In genomic region chr14:102795060-102795925, GRCh38 we compare ENCODE assay signal across 8 cellular contexts. TPM values are rescaled to one million over a fixed set of nuclear protein-coding genes. Genes with fewer than 3 reads are reported as not detected.
DNase-seq lines count a peak whose midpoint lies in the region; ATAC-seq, FAIRE-seq and TF ChIP-seq lines count a peak whose summit lies in the region.

No MANE protein-coding gene starts in this region.

- no peak for TF ChIP-seq RAD21 in K562 (CRISPR knock-in tag; conservative IDR thresholded peaks at IDR 0.05 in 1 of 2, IDR thresholded peaks at IDR 0.05 in 1 of 2)

- TF ChIP-seq POLR2A in K562 (conservative IDR thresholded peaks at IDR 0.05) = no peak

- H3K9me3 ChIP-seq in K562 (replicated peaks; ENCODE audit: control insufficient read depth, insufficient read depth, low read depth, low read length) = no peaks in the 10 kb centered on the region
- peaks cover 1% of the 10 kb centered on the region for H3K9me3 ChIP-seq in thymus (ENCODE audit: control insufficient read depth)

- CTCF ChIA-PET in K562 (lab: Yijun Ruan, JAX; ENCODE audit: low intra/inter-chr PET ratio) = no interaction called here

- TF ChIP-seq EP300 in K562 (IDR thresholded peaks at IDR 0.05; ENCODE audit: low read length) = no peak

- no peak overlapping the region for H3K4me2 ChIP-seq in K562 (ENCODE audit: insufficient read depth, low read length)

- H3K4me3 ChIP-seq in ACC112 (ENCODE audit: low read depth, low read length) (peak overlapping the region; percentile 56), K562 (no peak overlapping the region), thymus (ENCODE audit: low read length) (no peak overlapping the region)

- H3K9ac ChIP-seq in K562 (ENCODE audit: insufficient read depth in 1 of 2, low read depth in 2 of 2, low read length in 2 of 2) = no peak overlapping the region

- DNase-seq in NCI-H460 (ENCODE audit: extremely low read depth, low read depth) (peak; percentile 67), K562 (ENCODE audit: extremely low read depth in 1 of 4, low spot score in 3 of 4) (peak in 2 of 4 experiments; percentile 26 to 28), left colon (peak; percentile 54 to 61), cortex of kidney (lab: John Stamatoyannopoulos, UW) (no peak), NCI-H2171 treated with DMSO at 0.1 percent for 48 hours (lab: John Stamatoyannopoulos, UW) (no peak)

- no peak for TF ChIP-seq CTCF in K562 (IDR thresholded peaks at IDR 0.05 in 2 of 3, conservative IDR thresholded peaks at IDR 0.05 in 1 of 3; ENCODE audit: insufficient read depth in 2 of 3, low read depth in 1 of 3, low read length in 3 of 3)

- H4K20me1 ChIP-seq in K562 (replicated peaks; ENCODE audit: control insufficient read depth, insufficient read depth, low read length) = no peaks in the 10 kb centered on the region; the same call in 1 of the 2 replicates

- ATAC-seq in GM18511 (IDR thresholded peaks at IDR 0.05; ENCODE audit: unreplicated experiment) (peak; percentile 42), K562 (peak; percentile 88), left colon (peak; percentile 98)

- POLR2A ChIA-PET in K562 (lab: Yijun Ruan, JAX) = interaction anchor here (0.6 to 1.2 kb wide), 3 partner anchors 12 to 500 kb away, joined by 3 to 4 read pairs (median 3); no protein-coding TSS in a partner anchor

- H3K79me2 ChIP-seq in ACC112 (ENCODE audit: control insufficient read depth, insufficient read depth, low read length, unreplicated experiment) = peaks cover 87% of the 10 kb centered on the region
- peaks cover 28% of the 10 kb centered on the region for H3K79me2 ChIP-seq in K562 (ENCODE audit: control insufficient read depth, insufficient read depth, low read length)

- intact Hi-C loops in K562 (cut with micrococcal nuclease) (no loop called here), left colon (cut with DNase I, micrococcal nuclease) (no loop called here)

- in situ Hi-C loops in K562 (cut with MboI) = no loop called here

- H3K9me1 ChIP-seq in K562 (ENCODE audit: control insufficient read depth, insufficient read depth, low read length) = no peaks in the 10 kb centered on the region

- H3K36me3 ChIP-seq in ACC112 (ENCODE audit: insufficient read depth, low read length) = no peaks in the 10 kb centered on the region; the same call in 1 of the 2 replicates
- no peaks in the 10 kb centered on the region for H3K36me3 ChIP-seq in K562 (ENCODE audit: control insufficient read depth, insufficient read depth, low read length)
- peaks cover 3% of the 10 kb centered on the region for H3K36me3 ChIP-seq in thymus (ENCODE audit: control insufficient read depth, insufficient read depth)

- no TSS peak for BruUV-seq in K562 (replicated peaks; lab: Mats Ljungman, UMichigan)

- H3K4me1 ChIP-seq in ACC112 (ENCODE audit: control insufficient read depth, insufficient read depth, low read length, unreplicated experiment) = peaks cover 34% of the 10 kb centered on the region
- H3K4me1 ChIP-seq in K562 (replicated peaks in 1 of 2; ENCODE audit: control insufficient read depth in 2 of 2, insufficient read depth in 2 of 2, low read length in 2 of 2) = peaks cover 2 to 6% of the 10 kb centered on the region in 2 experiments; a peak in 3 of 5 replicates
- H3K4me1 ChIP-seq in thymus (ENCODE audit: control insufficient read depth, insufficient read depth, low read length) = no peaks in the 10 kb centered on the region

- H3K27me3 ChIP-seq in ACC112 (ENCODE audit: insufficient read depth, low read length) = no peaks in the 10 kb centered on the region
- no peaks in the 10 kb centered on the region for H3K27me3 ChIP-seq in K562 (ENCODE audit: control insufficient read depth in 2 of 2, insufficient read depth in 2 of 2, low read length in 2 of 2)
- no peaks in the 10 kb centered on the region for H3K27me3 ChIP-seq in thymus (ENCODE audit: control insufficient read depth, insufficient read depth)

- 50% methylated on average over 2 of the region's 2 CpGs for WGBS in K562 (ENCODE audit: insufficient coverage, low coverage, missing lambda C conversion rate)
- 57% methylated on average over 2 of the region's 2 CpGs for WGBS in thymus

- FAIRE-seq in K562 (lab: Jason Lieb, UNC) = no peak

- H2AFZ ChIP-seq in ACC112 (ENCODE audit: low read length, unreplicated experiment) (no peak overlapping the region), K562 (ENCODE audit: low read depth, low read length) (no peak overlapping the region)

- peak overlapping the region; percentile 93 for H3K27ac ChIP-seq in ACC112 (ENCODE audit: low read depth, low read length)
- no peak overlapping the region for H3K27ac ChIP-seq in K562 (ENCODE audit: extremely low read depth, low read depth, low read length)
- H3K27ac ChIP-seq in thymus (ENCODE audit: low read depth) = peak overlapping the region; percentile 37

TF ChIP-seq in K562, 482 proteins besides CTCF, POLR2A, EP300 and RAD21 (continues in another document):
- TF ChIP-seq SRSF9 (IDR thresholded peaks at IDR 0.05; ENCODE audit: borderline replicate concordance, low read depth, low read length) (no peak), STAT5A (IDR thresholded peaks at IDR 0.05; ENCODE audit: borderline replicate concordance, low read length) (no peak), SMC3 (conservative IDR thresholded peaks at IDR 0.05; ENCODE audit: insufficient read depth, low read depth, low read length) (no peak), TCF7 (IDR thresholded peaks at IDR 0.05; ENCODE audit: borderline replicate concordance) (no peak), ATF7 (IDR thresholded peaks at IDR 0.05) (peak; percentile 76; the same call in 1 of the 2 replicates)
- TF ChIP-seq, protein P1, sequence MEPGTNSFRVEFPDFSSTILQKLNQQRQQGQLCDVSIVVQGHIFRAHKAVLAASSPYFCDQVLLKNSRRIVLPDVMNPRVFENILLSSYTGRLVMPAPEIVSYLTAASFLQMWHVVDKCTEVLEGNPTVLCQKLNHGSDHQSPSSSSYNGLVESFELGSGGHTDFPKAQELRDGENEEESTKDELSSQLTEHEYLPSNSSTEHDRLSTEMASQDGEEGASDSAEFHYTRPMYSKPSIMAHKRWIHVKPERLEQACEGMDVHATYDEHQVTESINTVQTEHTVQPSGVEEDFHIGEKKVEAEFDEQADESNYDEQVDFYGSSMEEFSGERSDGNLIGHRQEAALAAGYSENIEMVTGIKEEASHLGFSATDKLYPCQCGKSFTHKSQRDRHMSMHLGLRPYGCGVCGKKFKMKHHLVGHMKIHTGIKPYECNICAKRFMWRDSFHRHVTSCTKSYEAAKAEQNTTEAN (CRISPR knock-in tag; IDR thresholded peaks at IDR 0.05) = no peak

RNA-seq across cellular contexts. Expression of gene TRAF3, which starts 18.0 kb away (rescaled TPM):
- 14.2 and 15.1 TPM in 2 replicates for total RNA-seq in NCI-H460 (2014; rRNA removed; shearing (Covaris generic))
- polyA plus RNA-seq in NCI-H460 (2014; cell fraction: nucleus; rRNA removed) = 14.3 and 17.0 TPM in 2 replicates
- 42.1 and 44.1 TPM in 2 replicates for total RNA-seq in K562 (2011; cell fraction: chromatin; rRNA removed; ENCODE audit: low replicate concordance)
- 22.5 and 22.8 TPM in 2 replicates for total RNA-seq in K562 (2011; cell fraction: nucleolus; rRNA removed)
- total RNA-seq in K562 (2011; cell fraction: nucleoplasm; rRNA removed) = 25.0 and 25.2 TPM in 2 replicates
- total RNA-seq in K562 (2014; rRNA removed) = 8.1 and 11.4 TPM in 2 replicates
- 9.1 and 9.9 TPM in 2 replicates for total RNA-seq in K562 (2014; rRNA removed; fragmentation: Illumina TruSeq; extraction: Trizol)
- total RNA-seq in K562 (2015; rRNA removed; fragmentation: Illumina TruSeq; extraction: Trizol) = 7.4 and 9.9 TPM in 2 replicates
- total RNA-seq in K562 (2021) = 20.7 and 21.3 TPM in 2 replicates
- 13.6 and 15.3 TPM in 2 replicates for polyA plus RNA-seq in K562 (2011; rRNA removed)
- polyA plus RNA-seq in K562 (2011; cell fraction: cytosol; rRNA removed) = 9.6 and 13.1 TPM in 2 replicates
- 14.3 and 18.4 TPM in 2 replicates for polyA plus RNA-seq in K562 (2011; cell fraction: nucleus; rRNA removed)
- polyA plus RNA-seq in K562 (2012) = 7.7 and 9.8 TPM in 2 replicates
- 10.7 and 11.5 TPM in 2 replicates for polyA plus RNA-seq in K562 (2014; fragmentation: Illumina TruSeq; extraction: Trizol)
- polyA plus RNA-seq in K562 (2014; fragmentation: Nextera tagmentation; extraction: Ambion mirVana) = under 1 TPM; 0.52 to 0.57 TPM
- 12.1 and 15.3 TPM in 2 replicates for polyA plus RNA-seq in K562 (2014; rRNA removed)
- 40.9 and 41.5 TPM in 2 replicates for polyA minus RNA-seq in K562 (2011; rRNA and poly(A)+ RNA removed)
- 12.6 and 14.8 TPM in 2 replicates for polyA minus RNA-seq in K562 (2011; cell fraction: cytosol; rRNA and poly(A)+ RNA removed)
- polyA minus RNA-seq in K562 (2011; cell fraction: nucleus; rRNA and poly(A)+ RNA removed) = 6.6 and 12.8 TPM in 2 replicates
- 10 to 100 TPM; 22.6 to 31.6 TPM for total RNA-seq in left colon
- polyA plus RNA-seq in thymus = 9.2 TPM

Comparison
In these comparisons a context has a peak if more than half of its experiments do, and no peak if none do; other contexts are left out.
1. ATAC-seq: peak in every context shown above with its lines; median percentile 98 in left colon; 88 in K562; 42 in GM18511.
2. DNase-seq: peak in NCI-H460 (single experiment) and left colon (2 of 2); none in cortex of kidney (single experiment) and NCI-H2171 treated with DMSO at 0.1 percent for 48 hours (single experiment).